In genomic region chr7:49791089-49791741, GRCh38 we compare ENCODE assay signal across 10 cellular contexts. TPM values are rescaled to one million over a fixed set of nuclear protein-coding genes. Genes with fewer than 3 reads are reported as not detected.
DNase-seq lines count a peak whose midpoint lies in the region; TF ChIP-seq lines count a peak whose summit lies in the region.
"Had no signal": no experiment of that assay in that cellular context is flagged by ENCODE, and none has a peak within 500 bp of the region (broad histone marks: within the 10 kb centered on the region; RNA-seq: fewer than 3 reads in every experiment).

No MANE protein-coding gene starts in this region.

- no peak overlapping the region for H2BK20ac ChIP-seq in H9 (ENCODE audit: low read depth, low read length, poor library complexity, severe bottlenecking)

- H3K56ac ChIP-seq in H9 (ENCODE audit: insufficient read length, low read depth, low read length), result no peak overlapping the region

- H2AFZ ChIP-seq in H9 (ENCODE audit: low read length), result no peak overlapping the region
- no peak overlapping the region for H2AFZ ChIP-seq in smooth muscle cell (ENCODE audit: low read depth)

- no peak overlapping the region for H2AK5ac ChIP-seq in H9 (ENCODE audit: insufficient read length, low read length)

- H3F3A ChIP-seq in smooth muscle cell (ENCODE audit: low read depth), result no peaks in the 10 kb centered on the region

- no peaks in the 10 kb centered on the region for H3K23me2 ChIP-seq in H9 (ENCODE audit: insufficient read length, low read depth, low read length, poor library complexity, severe bottlenecking)

- no peaks in the 10 kb centered on the region for H4K20me1 ChIP-seq in H9 (ENCODE audit: control insufficient read depth, insufficient read depth, insufficient read length)
- no peaks in the 10 kb centered on the region for H4K20me1 ChIP-seq in smooth muscle cell (ENCODE audit: low read depth)

- H3K27me3 Mint-ChIP-seq in H9 (ENCODE audit: low read depth), result no peaks in the 10 kb centered on the region; the same call in none of the 2 replicates

- H3K79me1 ChIP-seq in H9 (ENCODE audit: insufficient read depth, low read depth, low read length, poor library complexity, severe bottlenecking), result no peaks in the 10 kb centered on the region

- no peak overlapping the region for H4K91ac ChIP-seq in H9 (ENCODE audit: insufficient read length, low read depth, low read length)

- no peak overlapping the region for H4K8ac ChIP-seq in H9 (replicated peaks; ENCODE audit: insufficient read length, low read depth, low read length)

- no peak overlapping the region for H3K9ac ChIP-seq in H9 (ENCODE audit: extremely low read depth, insufficient read length, low read length)
- H3K9ac ChIP-seq in smooth muscle cell (ENCODE audit: low read depth), result no peak overlapping the region

- no peaks in the 10 kb centered on the region; a peak in 3 of 7 replicates for H3K36me3 Mint-ChIP-seq in H9 (ENCODE audit: insufficient read depth in 1 of 3, low read depth in 3 of 3)

- H3K9me3 ChIP-seq in H9 (ENCODE audit: control insufficient read depth, low read depth, low read length) (no peaks in the 10 kb centered on the region), smooth muscle cell (replicated peaks; ENCODE audit: low read depth) (no peaks in the 10 kb centered on the region)
- H3K9me3 ChIP-seq: upper lobe of left lung had no signal

- H3K27ac ChIP-seq in H9 (ENCODE audit: insufficient read length, low read depth, low read length) (no peak overlapping the region), smooth muscle cell (ENCODE audit: low read depth) (no peak overlapping the region)
- H3K27ac ChIP-seq: upper lobe of left lung had no signal

- no peaks in the 10 kb centered on the region for H3K36me3 ChIP-seq in smooth muscle cell (ENCODE audit: low read depth)
- H3K36me3 ChIP-seq: upper lobe of left lung had no signal

- H3K9me3 Mint-ChIP-seq in H9, result peaks cover 0 to 3% of the 10 kb centered on the region in 2 experiments; a peak in 2 of 5 replicates

- H3K4me3 ChIP-seq in epithelial cell of esophagus (ENCODE audit: low read length) (no peak overlapping the region), smooth muscle cell (no peak overlapping the region)
- H3K4me3 ChIP-seq: upper lobe of left lung had no signal

- H3K27me3 ChIP-seq in H9 (ENCODE audit: insufficient read depth, low read length), result no peaks in the 10 kb centered on the region
- H3K27me3 ChIP-seq in smooth muscle cell (ENCODE audit: low read depth), result peaks cover 5% of the 10 kb centered on the region
- H3K27me3 ChIP-seq: upper lobe of left lung had no signal

- H3T11ph ChIP-seq in H9 (ENCODE audit: low read length), result no peak overlapping the region

- DNase-seq in NCI-H1105 treated with DMSO at 0.1 percent for 48 hours (lab: John Stamatoyannopoulos, UW) (peak; percentile 55), NCI-H1105 (lab: John Stamatoyannopoulos, UW) (no peak), H9 (peak; percentile 71), NAMALWA (ENCODE audit: low spot score) (peak; percentile 87), epithelial cell of esophagus (ENCODE audit: low read depth) (peak; percentile 40), smooth muscle cell (lab: John Stamatoyannopoulos, UW; ENCODE audit: unreplicated experiment) (no peak), posterior cingulate gyrus (no peak), NCI-H146 (lab: John Stamatoyannopoulos, UW) (no peak)

- H3K4me2 ChIP-seq in H9 (ENCODE audit: insufficient read depth, insufficient read length, low read length) (no peak overlapping the region), smooth muscle cell (no peak overlapping the region)

- H3K4ac ChIP-seq in H9 (ENCODE audit: low read depth, low read length), result no peak overlapping the region

- no peak overlapping the region for H3K14ac ChIP-seq in H9 (ENCODE audit: insufficient read depth, low read length)

- H4K5ac ChIP-seq in H9 (ENCODE audit: insufficient read length, low read depth, low read length), result no peak overlapping the region

- H3K79me2 ChIP-seq in H9 (ENCODE audit: insufficient read depth, low read length) (no peaks in the 10 kb centered on the region), smooth muscle cell (ENCODE audit: low read depth) (no peaks in the 10 kb centered on the region)

- no peak overlapping the region for H2BK120ac ChIP-seq in H9 (ENCODE audit: low read depth, low read length, poor library complexity, severe bottlenecking)

- H3K4me3 Mint-ChIP-seq in H9, result no peak overlapping the region

- H3K27ac Mint-ChIP-seq in H9, result peak overlapping the region in 1 of 3 experiments; percentile 17; a peak in 1 of 7 replicates

- H2BK12ac ChIP-seq in H9 (ENCODE audit: insufficient read length, low read depth, low read length), result no peak overlapping the region

- no peak overlapping the region for H3K18ac ChIP-seq in H9 (ENCODE audit: insufficient read length, low read depth, low read length)

- peaks cover 18 to 22% of the 10 kb centered on the region in 2 experiments for H3K4me1 Mint-ChIP-seq in H9

- no peak overlapping the region for H2BK5ac ChIP-seq in H9 (ENCODE audit: insufficient read length, low read length)

- intact Hi-C loops in posterior cingulate gyrus (cut with DNase I), result no loop called here

- no peak overlapping the region for H3K23ac ChIP-seq in H9 (ENCODE audit: insufficient read length, low read depth, low read length)

- H2BK15ac ChIP-seq in H9 (ENCODE audit: low read depth, low read length), result no peak overlapping the region

- no peaks in the 10 kb centered on the region; the same call in 1 of the 2 replicates for H3K4me1 ChIP-seq in H9 (ENCODE audit: insufficient read depth, low read length)
- peaks cover 8% of the 10 kb centered on the region for H3K4me1 ChIP-seq in smooth muscle cell (ENCODE audit: low read depth)
- H3K4me1 ChIP-seq: upper lobe of left lung had no signal

- peak; percentile 72 for TF ChIP-seq CTCF in H9 (conservative IDR thresholded peaks at IDR 0.05)
- TF ChIP-seq CTCF in epithelial cell of esophagus (IDR thresholded peaks at IDR 0.05; ENCODE audit: insufficient read depth, low read depth, low read length, missing control alignments), result peak; percentile 47
- TF ChIP-seq CTCF in smooth muscle cell (IDR thresholded peaks at IDR 0.05; ENCODE audit: borderline replicate concordance, insufficient read depth, poor library complexity, severe bottlenecking), result peak; percentile 47

- WGBS in H9 (ENCODE audit: extremely low coverage, insufficient read length, low lambda C conversion rate), result no CpG with 5 or more reads among the region's 7 CpGs
- 22% methylated on average over 7 of the region's 7 CpGs for WGBS in smooth muscle cell (ENCODE audit: low lambda C conversion rate)

RNA-seq across cellular contexts. Expression of gene VWC2, which starts 17.8 kb away (rescaled TPM):
- 0.02 TPM in 2 replicates for total RNA-seq in H9 (2021)
- total RNA-seq in smooth muscle cell, result not detected in 2 replicates
- not detected in 2 replicates for polyA plus RNA-seq in smooth muscle cell
- polyA plus RNA-seq: AG04450 had no signal

Comparison
In these comparisons a context has a peak if more than half of its experiments do, and no peak if none do; other contexts are left out.
1. DNase-seq: peak in NCI-H1105 treated with DMSO at 0.1 percent for 48 hours (single experiment), H9 (single experiment), NAMALWA (single experiment) and epithelial cell of esophagus (single experiment); none in NCI-H1105 (single experiment), smooth muscle cell (single experiment), posterior cingulate gyrus (0 of 10) and NCI-H146 (single experiment).
2. Peak in every context shown above with its lines, with median percentiles within 50 percentile points of each other: CTCF ChIP-seq.